ENCODE assay signal across 8 cellular contexts in the genomic region with DNA sequence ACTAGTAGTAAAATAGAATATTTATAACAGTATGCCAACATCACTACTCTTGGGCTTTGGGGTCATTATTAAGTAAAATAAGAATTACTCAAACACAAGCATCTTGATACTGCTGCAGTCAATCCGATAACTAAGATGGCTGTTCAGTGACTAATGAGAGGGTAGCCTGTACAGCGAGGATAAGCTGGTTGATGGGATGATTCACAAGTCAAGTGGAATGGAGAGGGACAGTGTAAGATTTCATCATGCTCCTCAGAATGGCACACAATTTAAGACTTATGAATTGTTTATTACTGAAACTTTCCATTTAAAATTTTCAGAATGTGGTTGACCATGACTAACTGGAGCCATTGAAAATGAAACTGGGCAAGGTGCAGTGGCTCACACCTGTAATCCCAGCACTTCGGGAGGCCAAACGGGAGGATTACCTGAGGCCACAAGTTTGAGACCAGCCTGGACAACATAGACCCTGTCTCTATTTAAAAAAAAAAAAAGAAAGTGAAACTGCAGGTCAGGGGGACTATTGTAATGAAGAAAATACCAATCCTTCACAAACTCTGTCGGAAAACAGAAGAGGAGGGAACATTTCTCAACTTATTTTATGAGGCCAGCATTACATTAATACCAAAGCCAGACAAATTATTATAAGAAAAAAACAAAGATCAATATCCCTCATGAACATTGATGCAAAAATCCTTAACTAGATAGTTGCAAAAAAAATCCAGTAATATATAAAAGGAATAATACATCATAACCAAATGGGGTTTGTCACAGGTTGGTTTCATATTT. TPM values are rescaled to one million over a fixed set of nuclear protein-coding genes. Genes with fewer than 3 reads are reported as not detected.
A peak's percentile ranks its signal among the peaks of the same experiment; 100 is the strongest.
DNase-seq lines count a peak whose midpoint lies in the region; ATAC-seq and TF ChIP-seq lines count a peak whose summit lies in the region.

No MANE protein-coding gene starts in this region.

- H3K4me3 ChIP-seq in AG04450 (ENCODE audit: low read depth, low read length), result peak overlapping the region; percentile 11; the same call in 1 of the 2 replicates

- DNase-seq in AG04450 (ENCODE audit: low read depth, low spot score) (no peak), NCI-H226 (peak; percentile 97), epithelial cell of prostate (ENCODE audit: low read depth, low spot score) (peak; percentile 70), NCI-H187 (lab: John Stamatoyannopoulos, UW) (no peak), nucleus accumbens (lab: John Stamatoyannopoulos, UW) (no peak), left colon (no peak), NCI-H146 treated with DMSO at 0.1 percent for 48 hours (lab: John Stamatoyannopoulos, UW; ENCODE audit: unreplicated experiment) (no peak)

- intact Hi-C loops in left colon (cut with DNase I, micrococcal nuclease), result no loop called here

- no peak overlapping the region for H3K27ac ChIP-seq in AG04450 (ENCODE audit: low read depth, low read length)
- H3K27ac ChIP-seq in epithelial cell of prostate, result peak overlapping the region; percentile 90

- ATAC-seq in GM21423 (IDR thresholded peaks at IDR 0.05; ENCODE audit: unreplicated experiment), result peak; percentile 71
- no peak for ATAC-seq in left colon

- H3K27me3 ChIP-seq in AG04450 (ENCODE audit: control insufficient read depth, insufficient read depth, low read length), result no peaks in the 10 kb centered on the region

- POLR2A ChIA-PET in AG04450 (lab: Yijun Ruan, JAX), result interaction anchor here (1.3 kb wide), 1 partner anchor 11 kb away, joined by 3 read pairs; the partner anchor contains the start of gene AVL9

- CTCF ChIA-PET in AG04450 (lab: Charles Lee), result no interaction called here

- TF ChIP-seq CTCF in AG04450 (IDR thresholded peaks at IDR 0.05; ENCODE audit: low read depth, low read length), result no peak

- H3K9me3 ChIP-seq in AG04450 (ENCODE audit: control insufficient read depth, insufficient read depth, low read length), result no peaks in the 10 kb centered on the region

RNA-seq across cellular contexts. Expression of gene AVL9, which starts 11.2 kb away (rescaled TPM):
- 17.4 and 21.7 TPM in 2 replicates for polyA plus RNA-seq in AG04450 (2011; rRNA removed)
- polyA minus RNA-seq in AG04450 (2011; rRNA and poly(A)+ RNA removed), result 20.8 and 27.5 TPM in 2 replicates
- 10 to 100 TPM; 83.3 to 83.5 TPM for total RNA-seq in left colon

RNA-seq across cellular contexts. Expression of gene LSM5, which starts 16.3 kb away (rescaled TPM):
- polyA plus RNA-seq in AG04450 (2011; rRNA removed), result 22.6 and 36.7 TPM in 2 replicates
- 4.2 and 6.5 TPM in 2 replicates for polyA minus RNA-seq in AG04450 (2011; rRNA and poly(A)+ RNA removed)
- total RNA-seq in left colon, result 10 to 100 TPM; 28.8 to 33.5 TPM

Comparison
In these comparisons a context has a peak if more than half of its experiments do, and no peak if none do; other contexts are left out.
1. DNase-seq: peak in NCI-H226 (single experiment) and epithelial cell of prostate (single experiment); none in AG04450 (single experiment), NCI-H187 (0 of 2), nucleus accumbens (0 of 56), left colon (0 of 2) and NCI-H146 treated with DMSO at 0.1 percent for 48 hours (single experiment).